Comparison of ENCODE assay signal across 24 cellular contexts in genomic region chr1:15705184-15705566, GRCh38. TPM values are rescaled to one million over a fixed set of nuclear protein-coding genes. Genes with fewer than 3 reads are reported as not detected.
A peak's percentile ranks its signal among the peaks of the same experiment; 100 is the strongest.
DNase-seq lines count a peak whose midpoint lies in the region; ATAC-seq and TF ChIP-seq lines count a peak whose summit lies in the region.
"Had no signal": no experiment of that assay in that cellular context is flagged by ENCODE, and none has a peak within 500 bp of the region (broad histone marks: within the 10 kb centered on the region; RNA-seq: fewer than 3 reads in every experiment).

No MANE protein-coding gene starts in this region.

- H3K4me3 Mint-ChIP-seq in HFFc6 (no peak overlapping the region), nephron (no peak overlapping the region)
- H3K4me3 Mint-ChIP-seq: activated CD4-positive, alpha-beta memory T cell treated with anti-CD3 and anti-CD28 coated beads, Interleukin-2, amount 10 ng/mL, durations not matched to agents 7 days and 5 days; CD4-positive, alpha-beta T cell; neural crest cell had no signal

- no peaks in the 10 kb centered on the region for H3K27me3 ChIP-seq in ascending aorta
- H3K27me3 ChIP-seq in stomach smooth muscle (ENCODE audit: control insufficient read depth in 1 of 2, insufficient read depth in 2 of 2, low read length in 2 of 2): no peaks in the 10 kb centered on the region

- H3K36me3 Mint-ChIP-seq in HFFc6 (ENCODE audit: low read depth) (peaks cover 8% of the 10 kb centered on the region), nephron (ENCODE audit: low read depth) (peaks cover 12% of the 10 kb centered on the region)

- DNase-seq in HFFc6 (no peak), ascending aorta (ENCODE audit: low spot score in 2 of 2) (no peak), NCI-H82 (lab: John Stamatoyannopoulos, UW) (no peak)
- no peak for DNase-seq in NK-92 treated with Interleukin-12 subunit alpha and Interleukin-12 subunit beta, amount 100 ng/mL, for 24 hours (lab: John Stamatoyannopoulos, UW)
- DNase-seq: activated CD4-positive, alpha-beta memory T cell treated with anti-CD3 and anti-CD28 coated beads, Interleukin-2, amount 10 ng/mL, durations not matched to agents 7 days and 5 days; activated CD4-positive, CD25-positive, alpha-beta regulatory T cell; activated gamma-delta T cell; CD4-positive, alpha-beta T cell; dermis blood vessel endothelial cell; DMS153; GDM1; MV-4-11; NCI-H1694; NCI-H2171 treated with DMSO at 0.1 percent for 48 hours; NCI-H524 treated with DMSO at 0.1 percent for 48 hours; substantia nigra had no signal

- H3K4me1 ChIP-seq in ascending aorta: peaks cover 13 to 26% of the 10 kb centered on the region in 2 donors
- peaks cover 42% of the 10 kb centered on the region for H3K4me1 ChIP-seq in stomach smooth muscle (ENCODE audit: control insufficient read depth, insufficient read depth, low read length)

- no peaks in the 10 kb centered on the region for H3K9me3 ChIP-seq in ascending aorta
- no peaks in the 10 kb centered on the region for H3K9me3 ChIP-seq in stomach smooth muscle (ENCODE audit: control insufficient read depth in 2 of 2, low read length in 2 of 2)

- H3K9ac ChIP-seq in stomach smooth muscle (ENCODE audit: low read length in 2 of 2): no peak overlapping the region

- H3K27ac Mint-ChIP-seq in HFFc6 (peak overlapping the region; percentile 61; the same call in 1 of the 2 replicates), nephron (peak overlapping the region; percentile 59 to 97 (median 92))
- H3K27ac Mint-ChIP-seq: activated CD4-positive, alpha-beta memory T cell treated with anti-CD3 and anti-CD28 coated beads, Interleukin-2, amount 10 ng/mL, durations not matched to agents 7 days and 5 days; CD4-positive, alpha-beta T cell had no signal

- intact Hi-C loops in ascending aorta (cut with DNase I): no loop called here

- H3K36me3 ChIP-seq in ascending aorta (peaks cover 0 to 4% of the 10 kb centered on the region in 2 donors), stomach smooth muscle (ENCODE audit: control insufficient read depth in 2 of 2, insufficient read depth in 2 of 2, low read length in 2 of 2) (peaks cover 0 to 4% of the 10 kb centered on the region in 2 donors)

- H3K27me3 Mint-ChIP-seq in HFFc6 (ENCODE audit: insufficient read depth): peaks cover 2% of the 10 kb centered on the region; the same call in 1 of the 2 replicates
- H3K27me3 Mint-ChIP-seq in nephron (ENCODE audit: low read depth): no peaks in the 10 kb centered on the region
- H3K27me3 Mint-ChIP-seq: activated CD4-positive, alpha-beta memory T cell treated with anti-CD3 and anti-CD28 coated beads, Interleukin-2, amount 10 ng/mL, durations not matched to agents 7 days and 5 days; CD4-positive, alpha-beta T cell had no signal

- H3K27ac ChIP-seq in ascending aorta (peak overlapping the region; percentile 84 to 91), stomach smooth muscle (ENCODE audit: low read length) (peak overlapping the region; percentile 94)

- H3K4me3 ChIP-seq in ascending aorta (no peak overlapping the region), stomach smooth muscle (ENCODE audit: low read length in 2 of 2) (no peak overlapping the region)

- no peak for ATAC-seq in HG03045 (IDR thresholded peaks at IDR 0.05; ENCODE audit: unreplicated experiment)
- ATAC-seq: HCT116 had no signal

- H3K4me1 Mint-ChIP-seq in HFFc6 (ENCODE audit: low read depth) (peaks cover 28% of the 10 kb centered on the region), nephron (peaks cover 62% of the 10 kb centered on the region)
- H3K4me1 Mint-ChIP-seq: activated CD4-positive, alpha-beta memory T cell treated with anti-CD3 and anti-CD28 coated beads, Interleukin-2, amount 10 ng/mL, durations not matched to agents 7 days and 5 days had no signal

- H3K9me3 Mint-ChIP-seq in HFFc6: no peaks in the 10 kb centered on the region
- no peaks in the 10 kb centered on the region for H3K9me3 Mint-ChIP-seq in nephron
- H3K9me3 Mint-ChIP-seq: activated CD4-positive, alpha-beta memory T cell treated with anti-CD3 and anti-CD28 coated beads, Interleukin-2, amount 10 ng/mL, durations not matched to agents 7 days and 5 days; CD4-positive, alpha-beta T cell; neural crest cell had no signal

- TF ChIP-seq CTCF in HFFc6 (IDR thresholded peaks at IDR 0.05): no peak
- no peak for TF ChIP-seq CTCF in ascending aorta (IDR thresholded peaks at IDR 0.05)
- TF ChIP-seq CTCF in nephron (IDR thresholded peaks at IDR 0.05; ENCODE audit: unreplicated experiment in 3 of 3): no peak

RNA-seq across cellular contexts. Expression of gene PLEKHM2, which starts 21.1 kb away (rescaled TPM):
- total RNA-seq in HFFc6 (2021; fragmentation: NEBNext Ultra II Directional; extraction: Animal tissue kit (Norgen Biotek cat#: 25700)): 10 to 100 TPM; 61.5 to 70.5 (median 66.0) TPM
- 129 TPM for total RNA-seq in ascending aorta

RNA-seq across cellular contexts. Expression of gene SLC25A34, which starts 30.9 kb away (rescaled TPM):
- under 1 TPM; 0.26 to 0.68 (median 0.43) TPM for total RNA-seq in HFFc6 (2021; fragmentation: NEBNext Ultra II Directional; extraction: Animal tissue kit (Norgen Biotek cat#: 25700))
- 5.7 TPM for total RNA-seq in ascending aorta

RNA-seq across cellular contexts. Expression of gene TMEM82, which starts 37.1 kb away (rescaled TPM):
- not detected for total RNA-seq in HFFc6 (2021; fragmentation: NEBNext Ultra II Directional; extraction: Animal tissue kit (Norgen Biotek cat#: 25700))
- not detected for total RNA-seq in ascending aorta
- total RNA-seq: activated CD4-positive, alpha-beta memory T cell treated with anti-CD3 and anti-CD28 coated beads, Interleukin-2, amount 10 ng/mL, durations not matched to agents 7 days and 5 days; bronchial epithelial cell; CD4-positive, alpha-beta T cell; dermis blood vessel endothelial cell; mononuclear cell; neural crest cell; pulmonary artery endothelial cell had no signal

RNA-seq across cellular contexts. Expression of gene FBLIM1, which starts 53.4 kb away (rescaled TPM):
- total RNA-seq in HFFc6 (2021; fragmentation: NEBNext Ultra II Directional; extraction: Animal tissue kit (Norgen Biotek cat#: 25700)): 100 to 1,000 TPM in 4 of 6 experiments, 10 to 100 TPM in 2; 98.4 to 127 (median 110) TPM
- total RNA-seq in ascending aorta: 641 TPM
- total RNA-seq: activated CD4-positive, alpha-beta memory T cell treated with anti-CD3 and anti-CD28 coated beads, Interleukin-2, amount 10 ng/mL, durations not matched to agents 7 days and 5 days; mononuclear cell had no signal
